23 cellular contexts compared by ENCODE assay signal in genomic region chr13:45554604-45555109, GRCh38.
"Had no signal": no experiment of that assay in that cellular context is flagged by ENCODE, and none has a peak within 500 bp of the region (broad histone marks: within the 10 kb centered on the region; RNA-seq: fewer than 3 reads in every experiment).

No MANE protein-coding gene starts in this region.

- H3K9me3 ChIP-seq: esophagus squamous epithelium, gastrocnemius medialis had no signal

- H3K4me1 ChIP-seq: esophagus squamous epithelium, gastrocnemius medialis, heart right ventricle, left lung had no signal

- H3K4me1 Mint-ChIP-seq: memory B cell, naive B cell had no signal

- H3K27ac ChIP-seq: coronary artery, dorsolateral prefrontal cortex, esophagus squamous epithelium, gastrocnemius medialis, heart right ventricle, left lung had no signal

- ATAC-seq: gastrocnemius medialis, heart right ventricle, left lung, left ventricle myocardium superior had no signal

- H3K4me3 ChIP-seq: coronary artery, dorsolateral prefrontal cortex, esophagus squamous epithelium, gastrocnemius medialis, heart right ventricle, left lung, lung had no signal

- H3K36me3 ChIP-seq: esophagus squamous epithelium, gastrocnemius medialis, heart right ventricle, left lung had no signal

- H3K27ac Mint-ChIP-seq: memory B cell, naive B cell had no signal

- H3K27me3 ChIP-seq: esophagus squamous epithelium, gastrocnemius medialis had no signal

- DNase-seq: dermis blood vessel endothelial cell; dorsolateral prefrontal cortex; effector CD4-positive, alpha-beta T cell; effector memory CD4-positive, alpha-beta T cell; esophagus squamous epithelium; foreskin fibroblast; foreskin melanocyte; gastrocnemius medialis; glutamatergic neuron; head of caudate nucleus; heart right ventricle; hippocampal formation; kidney; kidney glomerular epithelial cell; left lung; left ventricle myocardium superior; mammary epithelial cell; mesendoderm; midbrain; naive B cell had no signal

- H3K36me3 Mint-ChIP-seq: memory B cell had no signal

- H3K4me3 Mint-ChIP-seq: memory B cell, naive B cell had no signal
